In genomic region chr16:17369441-17369951, GRCh38 we compare ENCODE assay signal across 8 cellular contexts.
A peak's percentile ranks its signal among the peaks of the same experiment; 100 is the strongest.
DNase-seq lines count a peak whose midpoint lies in the region; ATAC-seq, FAIRE-seq and TF ChIP-seq lines count a peak whose summit lies in the region.

No MANE protein-coding gene starts in this region.

- TF ChIP-seq EP300 in esophagus muscularis mucosa (IDR thresholded peaks at IDR 0.05), result no peak

- FAIRE-seq in GM12892 (lab: Jason Lieb, UNC), result peak; percentile 36

- 0 out of 2 replicates have a peak, but pooled peaks have one; percentile 36 for TF ChIP-seq POLR2A in GM12892 (IDR thresholded peaks at IDR 0.05; ENCODE audit: low read depth, low read length)
- no peak for TF ChIP-seq POLR2A in esophagus muscularis mucosa (IDR thresholded peaks at IDR 0.05; ENCODE audit: low read depth)
- TF ChIP-seq POLR2A in spleen (IDR thresholded peaks at IDR 0.05), result no peak

- DNase-seq in GM12892 (ENCODE audit: insufficient read length), result no peak
- DNase-seq in activated CD4-positive, alpha-beta T cell treated with anti-CD3 and anti-CD28 coated beads, Interleukin-2, amount 50 U/mL, for 48 hours, result peak; percentile 56 to 64
- DNase-seq in esophagus muscularis mucosa (ENCODE audit: extremely low spot score), result no peak
- peak; percentile 94 for DNase-seq in spleen
- no peak for DNase-seq in NCI-H2107 treated with DMSO at 0.1 percent for 48 hours (lab: John Stamatoyannopoulos, UW; ENCODE audit: unreplicated experiment)
- no peak for DNase-seq in cerebellum (ENCODE audit: low spot score)

- H3K36me3 ChIP-seq in esophagus muscularis mucosa (no peaks in the 10 kb centered on the region), spleen (no peaks in the 10 kb centered on the region)

- H3K27ac ChIP-seq in esophagus muscularis mucosa (replicated peaks in 1 of 4) (peak overlapping the region; percentile 32 to 66 (median 60)), spleen (peak overlapping the region; percentile 81 to 95 (median 88))

- ATAC-seq in HG03521 (IDR thresholded peaks at IDR 0.05; ENCODE audit: unreplicated experiment), result peak; percentile 55
- no peak for ATAC-seq in HG03045 (IDR thresholded peaks at IDR 0.05; ENCODE audit: unreplicated experiment)

- intact Hi-C loops in esophagus muscularis mucosa (cut with DNase I) (loop anchor here (5.0 kb wide), 1 partner anchor 98 kb away; no protein-coding TSS in a partner anchor), spleen (cut with DNase I; ENCODE audit: low total_unique reads) (no loop called here)

- TF ChIP-seq CTCF in esophagus muscularis mucosa (IDR thresholded peaks at IDR 0.05), result no peak
- peak in 2 of 11 experiments; percentile 21 to 27 for TF ChIP-seq CTCF in spleen (IDR thresholded peaks at IDR 0.05 in 8 of 11, conservative IDR thresholded peaks at IDR 0.05 in 3 of 11)

- WGBS in esophagus muscularis mucosa, result 61% methylated on average over 10 of the region's 10 CpGs
- WGBS in spleen, 5 donors, result 2 to 13% (median 4%) methylated on average over 10 of the region's 10 CpGs

- H3K27me3 ChIP-seq in esophagus muscularis mucosa (no peaks in the 10 kb centered on the region), spleen (replicated peaks in 1 of 7) (no peaks in the 10 kb centered on the region)

- H3K4me1 ChIP-seq in esophagus muscularis mucosa (peaks cover 25 to 80% (median 76%) of the 10 kb centered on the region in 4 donors), spleen (peaks cover 49 to 96% (median 78%) of the 10 kb centered on the region in 6 donors)

- H3K9me3 ChIP-seq in esophagus muscularis mucosa (no peaks in the 10 kb centered on the region), spleen (no peaks in the 10 kb centered on the region)

- no peak overlapping the region for H3K4me3 ChIP-seq in esophagus muscularis mucosa
- peak overlapping the region in 5 of 8 donors; percentile 11 to 59 (median 25) for H3K4me3 ChIP-seq in spleen

Comparison
In these comparisons a context has a peak if more than half of its experiments do, and no peak if none do; other contexts are left out.
1. DNase-seq: peak in activated CD4-positive, alpha-beta T cell treated with anti-CD3 and anti-CD28 coated beads, Interleukin-2, amount 50 U/mL, for 48 hours (2 of 2) and spleen (single experiment); none in GM12892 (single experiment), esophagus muscularis mucosa (single experiment), NCI-H2107 treated with DMSO at 0.1 percent for 48 hours (single experiment) and cerebellum (single experiment).
2. H3K4me3 ChIP-seq: peak in spleen (5 of 8); none in esophagus muscularis mucosa (0 of 4).